8 cellular contexts compared by ENCODE assay signal in genomic region chr1:44030606-44031050, GRCh38. TPM values are rescaled to one million over a fixed set of nuclear protein-coding genes. Genes with fewer than 3 reads are reported as not detected.
DNase-seq lines count a peak whose midpoint lies in the region; ATAC-seq and TF ChIP-seq lines count a peak whose summit lies in the region.

No MANE protein-coding gene starts in this region.

- 0% methylated on average over 29 to 46 of the region's 47 CpGs for WGBS in lung, 2 donors

- H3K27ac ChIP-seq in duodenal mucosa (ENCODE audit: low read depth, low read length), result peak overlapping the region; percentile 61
- H3K27ac ChIP-seq in lung (ENCODE audit: low read depth in 1 of 2, low read length in 1 of 2), result peak overlapping the region; percentile 60 to 86

- DNase-seq in CMK (ENCODE audit: low read depth), result peak; percentile 61
- no peak for DNase-seq in lung (ENCODE audit: low spot score)
- no peak for DNase-seq in stimulated activated effector memory CD8-positive, alpha-beta T cell treated with anti-CD3 and anti-CD28 coated beads, Interleukin-12 subunit alpha, Interleukin-12 subunit beta, amount 100 ng/mL, for 72 hours (ENCODE audit: low spot score in 2 of 2)
- no peak for DNase-seq in cerebellar nuclear complex (lab: John Stamatoyannopoulos, UW)

- H3K4me3 Mint-ChIP-seq in stimulated activated effector memory CD8-positive, alpha-beta T cell treated with anti-CD3 and anti-CD28 coated beads, Interleukin-12 subunit alpha, Interleukin-12 subunit beta, amount 100 ng/mL, for 72 hours, result peak overlapping the region; percentile 90

- H3K4me1 Mint-ChIP-seq in stimulated activated effector memory CD8-positive, alpha-beta T cell treated with anti-CD3 and anti-CD28 coated beads, Interleukin-12 subunit alpha, Interleukin-12 subunit beta, amount 100 ng/mL, for 72 hours, result peaks cover 36% of the 10 kb centered on the region

- H3K4me3 ChIP-seq in duodenal mucosa (ENCODE audit: low read depth in 1 of 2, low read length in 2 of 2) (peak overlapping the region; percentile 74 to 77), lung (peak overlapping the region; percentile 69)

- no peak for TF ChIP-seq CTCF in lung (IDR thresholded peaks at IDR 0.05; ENCODE audit: control extremely low read depth, extremely low read depth)

- H3K36me3 ChIP-seq in duodenal mucosa (ENCODE audit: control insufficient read depth in 1 of 2, insufficient read depth in 2 of 2, low read length in 2 of 2) (no peaks in the 10 kb centered on the region), lung (ENCODE audit: control insufficient read depth in 2 of 2, insufficient read depth in 2 of 2, low read length in 2 of 2) (no peaks in the 10 kb centered on the region)

- H3K9me3 ChIP-seq in duodenal mucosa (ENCODE audit: control insufficient read depth in 1 of 2, low read length in 2 of 2), result no peaks in the 10 kb centered on the region
- no peaks in the 10 kb centered on the region for H3K9me3 ChIP-seq in lung (ENCODE audit: control insufficient read depth in 2 of 2, insufficient read depth in 1 of 2, low read length in 1 of 2)

- peak overlapping the region; percentile 45 to 70 for H3K9ac ChIP-seq in duodenal mucosa (ENCODE audit: low read depth in 1 of 2, low read length in 2 of 2)

- H3K4me1 ChIP-seq in duodenal mucosa (ENCODE audit: control insufficient read depth in 1 of 2, insufficient read depth in 2 of 2, low read length in 2 of 2) (peaks cover 41 to 43% of the 10 kb centered on the region in 2 donors), lung (ENCODE audit: control insufficient read depth in 2 of 2, insufficient read depth in 2 of 2, low read length in 2 of 2) (peaks cover 0 to 9% of the 10 kb centered on the region in 2 donors)

- peak overlapping the region; percentile 80 for H3K27ac Mint-ChIP-seq in stimulated activated effector memory CD8-positive, alpha-beta T cell treated with anti-CD3 and anti-CD28 coated beads, Interleukin-12 subunit alpha, Interleukin-12 subunit beta, amount 100 ng/mL, for 72 hours

- H3K27me3 ChIP-seq in duodenal mucosa (ENCODE audit: control insufficient read depth in 1 of 2, insufficient read depth in 2 of 2, low read length in 2 of 2) (no peaks in the 10 kb centered on the region), lung (ENCODE audit: control insufficient read depth, insufficient read depth) (no peaks in the 10 kb centered on the region)

- H3K9me3 Mint-ChIP-seq in stimulated activated effector memory CD8-positive, alpha-beta T cell treated with anti-CD3 and anti-CD28 coated beads, Interleukin-12 subunit alpha, Interleukin-12 subunit beta, amount 100 ng/mL, for 72 hours, result no peaks in the 10 kb centered on the region

- H3K36me3 Mint-ChIP-seq in stimulated activated effector memory CD8-positive, alpha-beta T cell treated with anti-CD3 and anti-CD28 coated beads, Interleukin-12 subunit alpha, Interleukin-12 subunit beta, amount 100 ng/mL, for 72 hours, result peaks cover 12% of the 10 kb centered on the region

- ATAC-seq in GM19035 (IDR thresholded peaks at IDR 0.05; ENCODE audit: unreplicated experiment) (peak; percentile 30), HG03432 (IDR thresholded peaks at IDR 0.05; ENCODE audit: unreplicated experiment) (peak; percentile 20), SK-N-SH treated with all-trans-retinoic acid at 6 μM for 48 hours (peak; percentile 71), lung (ENCODE audit: insufficient read depth, low FRiP score) (peak; percentile 6)
- ATAC-seq in stimulated activated effector memory CD8-positive, alpha-beta T cell treated with anti-CD3 and anti-CD28 coated beads, Interleukin-12 subunit alpha, Interleukin-12 subunit beta, amount 100 ng/mL, for 72 hours, result peak; percentile 52

TF ChIP-seq in SK-N-SH treated with all-trans-retinoic acid at 6 μM for 48 hours, 23 proteins besides CTCF, POLR2A, EP300 and RAD21:
- TF ChIP-seq ISL1 (CRISPR knock-in tag; IDR thresholded peaks at IDR 0.05), result no peak
- no peak for TF ChIP-seq OSR1 (CRISPR knock-in tag; IDR thresholded peaks at IDR 0.05)
- no peak; the same call in 1 of the 2 replicates for TF ChIP-seq PATZ1 (CRISPR knock-in tag; IDR thresholded peaks at IDR 0.05; ENCODE audit: borderline replicate concordance)
- TF ChIP-seq CREB5 (CRISPR knock-in tag; IDR thresholded peaks at IDR 0.05; ENCODE audit: low read depth), result no peak
- no peak for TF ChIP-seq ZFP3 (CRISPR knock-in tag; IDR thresholded peaks at IDR 0.05)
- TF ChIP-seq PPARA (CRISPR knock-in tag; IDR thresholded peaks at IDR 0.05; ENCODE audit: borderline replicate concordance), result no peak
- no peak for TF ChIP-seq GLIS3 (CRISPR knock-in tag; IDR thresholded peaks at IDR 0.05)
TF ChIP-seq in SK-N-SH treated with all-trans-retinoic acid at 6 μM for 48 hours: peak in this region for 0.

RNA-seq across cellular contexts. Expression of gene SLC6A9, which starts 0.6 kb away (rescaled TPM):
- 10 to 100 TPM in 1 of 2 donors, 1 to 10 TPM in 1; 9.8 to 29.9 TPM for total RNA-seq in lung
- polyA plus RNA-seq in lung, result 1 to 10 TPM; 8.7 to 8.9 TPM

RNA-seq across cellular contexts. Expression of gene CCDC24, which starts 39.2 kb away (rescaled TPM):
- 10 to 100 TPM in 1 of 2 donors, 1 to 10 TPM in 1; 9.9 to 20.1 TPM for total RNA-seq in lung
- polyA plus RNA-seq in lung, result 10 to 100 TPM; 11.2 to 15.3 TPM

RNA-seq across cellular contexts. Expression of gene B4GALT2, which starts 51.6 kb away (rescaled TPM):
- total RNA-seq in lung, result 10 to 100 TPM; 13.6 to 40.9 TPM
- 10 to 100 TPM; 28.9 to 32.2 TPM for polyA plus RNA-seq in lung

RNA-seq across cellular contexts. Expression of gene ATP6V0B, which starts 55.9 kb away (rescaled TPM):
- total RNA-seq in lung, result 100 to 1,000 TPM in 1 of 2 donors, 10 to 100 TPM in 1; 71.2 to 192 TPM
- 100 to 1,000 TPM; 373 to 484 TPM for polyA plus RNA-seq in lung

Comparison
In these comparisons a context has a peak if more than half of its experiments do, and no peak if none do; other contexts are left out.
1. ATAC-seq: peak in every context shown above with its lines; median percentile 71 in SK-N-SH treated with all-trans-retinoic acid at 6 μM for 48 hours; 52 in stimulated activated effector memory CD8-positive, alpha-beta T cell treated with anti-CD3 and anti-CD28 coated beads, Interleukin-12 subunit alpha, Interleukin-12 subunit beta, amount 100 ng/mL, for 72 hours; 30 in GM19035; 20 in HG03432; 6 in lung.